19 cellular contexts compared by ENCODE assay signal in the genomic region with DNA sequence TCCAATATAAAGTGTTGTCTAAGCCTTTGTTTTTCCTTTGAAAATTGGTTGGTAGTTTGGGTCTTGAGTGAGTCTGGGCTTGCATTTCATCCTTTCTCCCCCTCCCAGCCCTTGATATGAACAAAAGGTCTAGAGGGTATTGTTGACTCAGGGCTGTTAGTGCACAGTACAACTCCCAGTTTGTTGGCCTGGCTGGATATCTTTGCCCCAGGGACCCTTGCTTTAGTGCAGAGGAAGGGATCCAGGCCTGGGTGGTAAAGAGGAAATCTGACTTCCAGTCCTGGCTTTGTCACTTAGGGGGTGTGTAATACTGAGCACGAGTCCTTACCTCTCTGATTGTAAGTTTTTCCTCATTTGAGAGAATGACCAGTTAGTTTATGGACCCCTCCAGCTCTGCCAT.
DNase-seq lines count a peak whose midpoint lies in the region; ATAC-seq and TF ChIP-seq lines count a peak whose summit lies in the region.
"Had no signal": no experiment of that assay in that cellular context is flagged by ENCODE, and none has a peak within 500 bp of the region (broad histone marks: within the 10 kb centered on the region; RNA-seq: fewer than 3 reads in every experiment).

No MANE protein-coding gene starts in this region.

- peak overlapping the region; percentile 36 for H3K27ac ChIP-seq in left ventricle myocardium inferior (replicated peaks)
- no peak overlapping the region for H3K27ac ChIP-seq in right cardiac atrium (ENCODE audit: low read length)
- H3K27ac ChIP-seq in spleen: peak overlapping the region in 7 of 8 donors; percentile 3 to 72 (median 65)
- H3K27ac ChIP-seq: 22Rv1, HL-60, KMS-11, Peyer's patch had no signal

- H3K36me3 ChIP-seq in left ventricle myocardium inferior (no peaks in the 10 kb centered on the region), spleen (no peaks in the 10 kb centered on the region)
- H3K36me3 ChIP-seq: HAP-1, Peyer's patch had no signal

- no peaks in the 10 kb centered on the region for H3K9me3 Mint-ChIP-seq in activated CD8-positive, alpha-beta memory T cell treated with anti-CD3 and anti-CD28 coated beads, Interleukin-2, amount 10 ng/mL, durations not matched to agents 7 days and 5 days (ENCODE audit: low read depth)

- WGBS in right cardiac atrium: 45% methylated on average over 1 of the region's 1 CpG
- WGBS in spleen, 5 donors: 30 to 65% (median 50%) methylated on average over 1 of the region's 1 CpG

- CTCF ChIA-PET in activated CD8-positive, alpha-beta memory T cell treated with anti-CD3 and anti-CD28 coated beads, Interleukin-2, amount 10 ng/mL, durations not matched to agents 7 days and 5 days (lab: Charles Lee): interaction anchor here (1.2 kb wide), 1 partner anchor 53 kb away, joined by 3 read pairs; no protein-coding TSS in a partner anchor

- no peak for TF ChIP-seq POLR2A in spleen (IDR thresholded peaks at IDR 0.05)

- ATAC-seq in right cardiac atrium: peak; percentile 74 to 79
- ATAC-seq in activated CD8-positive, alpha-beta memory T cell treated with anti-CD3 and anti-CD28 coated beads, Interleukin-2, amount 10 ng/mL, durations not matched to agents 7 days and 5 days: no peak

- H3K9me3 ChIP-seq in left ventricle myocardium inferior (replicated peaks) (no peaks in the 10 kb centered on the region), right cardiac atrium (ENCODE audit: control insufficient read depth, low read length) (no peaks in the 10 kb centered on the region), spleen (no peaks in the 10 kb centered on the region)
- H3K9me3 ChIP-seq: HAP-1, Peyer's patch, SK-N-SH had no signal

- H3K36me3 Mint-ChIP-seq in activated CD8-positive, alpha-beta memory T cell treated with anti-CD3 and anti-CD28 coated beads, Interleukin-2, amount 10 ng/mL, durations not matched to agents 7 days and 5 days: no peaks in the 10 kb centered on the region

- H3K27ac Mint-ChIP-seq in activated CD8-positive, alpha-beta memory T cell treated with anti-CD3 and anti-CD28 coated beads, Interleukin-2, amount 10 ng/mL, durations not matched to agents 7 days and 5 days: no peak overlapping the region

- H3K4me1 ChIP-seq in left ventricle myocardium inferior (peaks cover 34% of the 10 kb centered on the region), right cardiac atrium (ENCODE audit: control insufficient read depth, insufficient read depth, low read length) (peaks cover 3% of the 10 kb centered on the region), spleen (peaks cover 0 to 32% (median 1%) of the 10 kb centered on the region in 6 donors)
- H3K4me1 ChIP-seq: HAP-1, Peyer's patch had no signal

- peaks cover 19% of the 10 kb centered on the region for H3K27me3 Mint-ChIP-seq in activated CD8-positive, alpha-beta memory T cell treated with anti-CD3 and anti-CD28 coated beads, Interleukin-2, amount 10 ng/mL, durations not matched to agents 7 days and 5 days

- H3K4me3 ChIP-seq in left ventricle myocardium inferior (no peak overlapping the region), right cardiac atrium (ENCODE audit: low read length) (no peak overlapping the region), spleen (no peak overlapping the region)
- H3K4me3 ChIP-seq: HAP-1, Peyer's patch had no signal

- no peaks in the 10 kb centered on the region for H3K4me1 Mint-ChIP-seq in activated CD8-positive, alpha-beta memory T cell treated with anti-CD3 and anti-CD28 coated beads, Interleukin-2, amount 10 ng/mL, durations not matched to agents 7 days and 5 days

- TF ChIP-seq CTCF in left ventricle myocardium inferior (IDR thresholded peaks at IDR 0.05; ENCODE audit: borderline replicate concordance) (no peak), spleen (IDR thresholded peaks at IDR 0.05 in 8 of 11, conservative IDR thresholded peaks at IDR 0.05 in 3 of 11) (no peak)

- DNase-seq in DMS153 treated with DMSO at 0.1 percent for 48 hours (lab: John Stamatoyannopoulos, UW; ENCODE audit: unreplicated experiment) (peak; percentile 28), DMS153 (lab: John Stamatoyannopoulos, UW) (no peak), left ventricle myocardium inferior (no peak), cardiac septum (ENCODE audit: low spot score) (no peak), right cardiac atrium (peak in 1 of 3 donors; percentile 60), spleen (no peak), NCI-H2081 (lab: John Stamatoyannopoulos, UW) (no peak)
- DNase-seq in activated CD8-positive, alpha-beta memory T cell treated with anti-CD3 and anti-CD28 coated beads, Interleukin-2, amount 10 ng/mL, durations not matched to agents 7 days and 5 days: no peak
- DNase-seq: MV-4-11, NCI-H1417 treated with DMSO at 0.1 percent for 48 hours, NCI-H2029, NCI-H524 treated with DMSO at 0.1 percent for 48 hours, Peyer's patch, SHP77, SK-N-SH had no signal

- H3K4me3 Mint-ChIP-seq in activated CD8-positive, alpha-beta memory T cell treated with anti-CD3 and anti-CD28 coated beads, Interleukin-2, amount 10 ng/mL, durations not matched to agents 7 days and 5 days: no peak overlapping the region

- intact Hi-C loops in left ventricle myocardium inferior (cut with micrococcal nuclease) (no loop called here), cardiac septum (cut with DNase I) (no loop called here), right cardiac atrium (cut with DNase I) (no loop called here), spleen (cut with DNase I; ENCODE audit: low total_unique reads) (no loop called here)

- H3K27me3 ChIP-seq in left ventricle myocardium inferior (ENCODE audit: low read depth) (no peaks in the 10 kb centered on the region), right cardiac atrium (ENCODE audit: control insufficient read depth, insufficient read depth) (no peaks in the 10 kb centered on the region), spleen (replicated peaks in 1 of 7) (no peaks in the 10 kb centered on the region)
- H3K27me3 ChIP-seq: Peyer's patch had no signal
